In genomic region chr22:38313384-38313955, GRCh38 we compare ENCODE assay signal across 7 cellular contexts. TPM values are rescaled to one million over a fixed set of nuclear protein-coding genes. Genes with fewer than 3 reads are reported as not detected.
DNase-seq lines count a peak whose midpoint lies in the region; ATAC-seq and TF ChIP-seq lines count a peak whose summit lies in the region.

No MANE protein-coding gene starts in this region.

- H4K20me1 ChIP-seq in hepatocyte (ENCODE audit: insufficient read depth, poor library complexity, severe bottlenecking): peaks cover 69% of the 10 kb centered on the region

- peaks cover 22 to 44% of the 10 kb centered on the region in 2 donors for H3K36me3 Mint-ChIP-seq in stimulated activated naive B cell treated with anti-CD40 and anti-IgM and Interleukin-4, amounts not matched to agents 10 μg/mL and 1 μg/mL and 100 μg/mL, for 72 hours

- H3K27me3 ChIP-seq in HUES6 (ENCODE audit: control insufficient read depth, insufficient read depth, low read length) (no peaks in the 10 kb centered on the region), hepatocyte (no peaks in the 10 kb centered on the region)

- 58% methylated on average over 11 of the region's 11 CpGs for WGBS in hepatocyte (ENCODE audit: low lambda C conversion rate, missing lambda C conversion rate)

- peak; percentile 93 for DNase-seq in amniotic epithelial cell (ENCODE audit: low read depth)
- DNase-seq in hepatocyte (ENCODE audit: low spot score): peak; percentile 67
- DNase-seq in stimulated activated naive B cell treated with anti-CD40 and anti-IgM and Interleukin-4, amounts not matched to agents 10 μg/mL and 1 μg/mL and 100 μg/mL, for 72 hours: no peak
- no peak for DNase-seq in iPS-NIHi11 (ENCODE audit: low spot score)
- DNase-seq in COR-L47 (lab: John Stamatoyannopoulos, UW): no peak

- H3K4me3 Mint-ChIP-seq in stimulated activated naive B cell treated with anti-CD40 and anti-IgM and Interleukin-4, amounts not matched to agents 10 μg/mL and 1 μg/mL and 100 μg/mL, for 72 hours: no peak overlapping the region

- H3K9ac ChIP-seq in HUES6 (ENCODE audit: low read length): peak overlapping the region; percentile 86

- no peak overlapping the region for H3K27ac ChIP-seq in HUES6 (ENCODE audit: low read depth, low read length)
- peak overlapping the region; percentile 99 for H3K27ac ChIP-seq in hepatocyte

- no peaks in the 10 kb centered on the region for H3K9me3 Mint-ChIP-seq in stimulated activated naive B cell treated with anti-CD40 and anti-IgM and Interleukin-4, amounts not matched to agents 10 μg/mL and 1 μg/mL and 100 μg/mL, for 72 hours

- H3K4me3 ChIP-seq in HUES6 (ENCODE audit: low read depth, low read length): 0 out of 2 replicates have a peak overlapping the region, but pooled peaks have one; percentile 2
- H3K4me3 ChIP-seq in hepatocyte: no peak overlapping the region

- no peaks in the 10 kb centered on the region for H3K9me2 ChIP-seq in hepatocyte (replicated peaks; ENCODE audit: insufficient read depth)

- no peak overlapping the region for H2AFZ ChIP-seq in hepatocyte

- peaks cover 57% of the 10 kb centered on the region for H3K4me1 ChIP-seq in HUES6 (ENCODE audit: control insufficient read depth, insufficient read depth, low read length)
- peaks cover 38% of the 10 kb centered on the region for H3K4me1 ChIP-seq in hepatocyte (ENCODE audit: insufficient read depth)

- H3K79me2 ChIP-seq in hepatocyte: peaks cover 84% of the 10 kb centered on the region

- H3K36me3 ChIP-seq in HUES6 (ENCODE audit: control insufficient read depth, insufficient read depth, low read length): peaks cover 58% of the 10 kb centered on the region
- no peaks in the 10 kb centered on the region for H3K36me3 ChIP-seq in hepatocyte (replicated peaks; ENCODE audit: insufficient read depth, low read depth)

- no peaks in the 10 kb centered on the region for H3K27me3 Mint-ChIP-seq in stimulated activated naive B cell treated with anti-CD40 and anti-IgM and Interleukin-4, amounts not matched to agents 10 μg/mL and 1 μg/mL and 100 μg/mL, for 72 hours

- H3K4me2 ChIP-seq in hepatocyte: peak overlapping the region; percentile 92

- peak overlapping the region; percentile 72 for H3K27ac Mint-ChIP-seq in stimulated activated naive B cell treated with anti-CD40 and anti-IgM and Interleukin-4, amounts not matched to agents 10 μg/mL and 1 μg/mL and 100 μg/mL, for 72 hours

- ATAC-seq in stimulated activated naive B cell treated with anti-CD40 and anti-IgM and Interleukin-4, amounts not matched to agents 10 μg/mL and 1 μg/mL and 100 μg/mL, for 72 hours (replicated peaks): no peak
- no peak for ATAC-seq in GM18867 (IDR thresholded peaks at IDR 0.05; ENCODE audit: unreplicated experiment)

- H3K9me3 ChIP-seq in HUES6 (ENCODE audit: control insufficient read depth, insufficient read depth, low read depth, low read length): no peaks in the 10 kb centered on the region
- H3K9me3 ChIP-seq in hepatocyte (ENCODE audit: low read depth): no peaks in the 10 kb centered on the region

- no peak for TF ChIP-seq CTCF in hepatocyte (IDR thresholded peaks at IDR 0.05; ENCODE audit: poor library complexity)

- H3K4me1 Mint-ChIP-seq in stimulated activated naive B cell treated with anti-CD40 and anti-IgM and Interleukin-4, amounts not matched to agents 10 μg/mL and 1 μg/mL and 100 μg/mL, for 72 hours: peaks cover 74 to 93% of the 10 kb centered on the region in 2 donors

RNA-seq across cellular contexts. Expression of gene CSNK1E, which starts 3.8 kb away (rescaled TPM):
- total RNA-seq in hepatocyte: 85.8 and 89.5 TPM in 2 replicates
- 123 and 152 TPM in 2 replicates for polyA plus RNA-seq in hepatocyte

RNA-seq across cellular contexts. Expression of gene TMEM184B, which starts 40.7 kb away (rescaled TPM):
- total RNA-seq in hepatocyte: 32.1 and 58.2 TPM in 2 replicates
- polyA plus RNA-seq in hepatocyte: 90.0 and 102 TPM in 2 replicates

Comparison
In these comparisons a context has a peak if more than half of its experiments do, and no peak if none do; other contexts are left out.
1. DNase-seq: peak in amniotic epithelial cell (single experiment) and hepatocyte (single experiment); none in stimulated activated naive B cell treated with anti-CD40 and anti-IgM and Interleukin-4, amounts not matched to agents 10 μg/mL and 1 μg/mL and 100 μg/mL, for 72 hours (single experiment), iPS-NIHi11 (single experiment) and COR-L47 (single experiment).